8 cellular contexts compared by ENCODE assay signal in genomic region chr12:6874007-6874368, GRCh38. TPM values are rescaled to one million over a fixed set of nuclear protein-coding genes. Genes with fewer than 3 reads are reported as not detected.
DNase-seq lines count a peak whose midpoint lies in the region; FAIRE-seq and TF ChIP-seq lines count a peak whose summit lies in the region.
"Not testable (repeated sequence)": the region's sequence is repeated elsewhere in the genome, so short reads cannot be mapped to it uniquely, and the experiment has no call there.

No MANE protein-coding gene starts in this region.

- peak overlapping the region; percentile 83 for H2BK120ac ChIP-seq in H1 (replicated peaks; ENCODE audit: low read depth, low read length)

- TF ChIP-seq EP300 in H1 (IDR thresholded peaks at IDR 0.05; ENCODE audit: borderline replicate concordance in 1 of 2, low read depth in 2 of 2, low read length in 2 of 2), result not testable (repeated sequence)

- H3K9me3 Mint-ChIP-seq in activated naive CD8-positive, alpha-beta T cell treated with anti-CD3 and anti-CD28 coated beads for 36 hours; nephron; stimulated activated naive CD8-positive, alpha-beta T cell treated with anti-CD3 and anti-CD28 coated beads, Interleukin-15, Interleukin-2, amounts not matched to agents 100 ng/mL and 50 ng/mL, for 24 hours: not testable (repeated sequence)

- H2BK5ac ChIP-seq in H1 (ENCODE audit: low read depth, low read length), result peak overlapping the region; percentile 83

- not testable (repeated sequence) for H4K91ac ChIP-seq in H1 (replicated peaks; ENCODE audit: insufficient read length, low read length)

- H3K4me3 ChIP-seq in AG04450 (ENCODE audit: low read depth, low read length) (peak overlapping the region; percentile 84), HEK293 (ENCODE audit: low read depth, low read length) (peak overlapping the region; percentile 67), SK-N-MC (peak overlapping the region; percentile 93), H1 (ENCODE audit: extremely low read depth in 1 of 4, insufficient read depth in 2 of 4, low read depth in 3 of 4, low read length in 4 of 4) (peak overlapping the region; percentile 68 to 85 (median 76)), iPS-18a (ENCODE audit: low read length) (peak overlapping the region; percentile 80)

- CTCF ChIA-PET in AG04450 (lab: Charles Lee), result interaction anchor here (1.3 to 3.5 kb wide), 4 partner anchors 17 to 120 kb away, joined by 4 to 19 read pairs (median 10); partner anchors contain the start of gene MLF2
- CTCF ChIA-PET in HEK293 (lab: Yijun Ruan, JAX), result interaction anchor here (0.6 to 0.8 kb wide), 4 partner anchors 8 to 169 kb away, joined by 3 to 7 read pairs (median 4); no protein-coding TSS in a partner anchor
- CTCF ChIA-PET in H1 (lab: Charles Lee; ENCODE audit: partially characterized antibody), result interaction anchor here (0.7 to 10.4 kb wide), 8 partner anchors 9 to 90 kb away, joined by 3 to 216 read pairs (median 6); partner anchors contain the start of genes C12orf57 and RNU7-1

- WGBS in H1 (ENCODE audit: extremely low coverage in 1 of 2, insufficient coverage in 1 of 2, insufficient read length in 1 of 2, insufficient replicate concordance in 2 of 2, low coverage in 1 of 2, low lambda C conversion rate in 2 of 2, missing lambda C conversion rate in 1 of 2), 2 experiments, result 71% methylated on average over 10 of the region's 10 CpGs; no CpG with 5 or more reads in 1 of the 2 experiments

- H3K4me1 Mint-ChIP-seq in activated naive CD8-positive, alpha-beta T cell treated with anti-CD3 and anti-CD28 coated beads for 36 hours, result peaks cover 42% of the 10 kb centered on the region
- peaks cover 28% of the 10 kb centered on the region for H3K4me1 Mint-ChIP-seq in nephron
- H3K4me1 Mint-ChIP-seq in stimulated activated naive CD8-positive, alpha-beta T cell treated with anti-CD3 and anti-CD28 coated beads, Interleukin-15, Interleukin-2, amounts not matched to agents 100 ng/mL and 50 ng/mL, for 24 hours (ENCODE audit: low read depth), result peaks cover 47% of the 10 kb centered on the region

- H3K23me2 ChIP-seq in H1 (ENCODE audit: low read depth, low read length), result not testable (repeated sequence)

- peak overlapping the region; percentile 62 for H3K9ac ChIP-seq in SK-N-MC (ENCODE audit: insufficient read length)
- H3K9ac ChIP-seq in H1 (replicated peaks in 1 of 4; ENCODE audit: extremely low read depth in 1 of 4, low read depth in 3 of 4, low read length in 3 of 4), result peak overlapping the region in 3 of 4 experiments; percentile 34 to 74 (median 38); a peak in 5 of 7 replicates
- H3K9ac ChIP-seq in iPS-18a (ENCODE audit: low read length), result peak overlapping the region; percentile 62

- peak overlapping the region; percentile 81 for H3K27ac ChIP-seq in AG04450 (ENCODE audit: low read depth, low read length)
- not testable (repeated sequence) for H3K27ac ChIP-seq in HEK293 (ENCODE audit: extremely low read depth, low read depth, low read length)
- peak overlapping the region; percentile 46; the same call in 1 of the 2 replicates for H3K27ac ChIP-seq in SK-N-MC
- H3K27ac ChIP-seq in H1 (ENCODE audit: low read depth, low read length), result peak overlapping the region; percentile 61; the same call in 1 of the 2 replicates
- peak overlapping the region; percentile 41 for H3K27ac ChIP-seq in iPS-18a (ENCODE audit: low read length)

- not testable (repeated sequence) for TF ChIP-seq RAD21 in H1 (IDR thresholded peaks at IDR 0.05 in 1 of 2, conservative IDR thresholded peaks at IDR 0.05 in 1 of 2; ENCODE audit: low read depth in 2 of 2, low read length in 2 of 2)

- H4K5ac ChIP-seq in H1 (ENCODE audit: insufficient read length, low read depth, low read length), result peak overlapping the region; percentile 75

- not testable (repeated sequence) for H3K79me1 ChIP-seq in H1 (ENCODE audit: low read depth, low read length)

- not testable (repeated sequence) for FAIRE-seq in H1 (lab: Jason Lieb, UNC)

- H2AFZ ChIP-seq in H1 (ENCODE audit: low read length), result peak overlapping the region; percentile 83; the same call in 1 of the 2 replicates

- TF ChIP-seq CTCF in AG04450 (IDR thresholded peaks at IDR 0.05; ENCODE audit: low read depth, low read length); HEK293 (tag by site-specific recombination; IDR thresholded peaks at IDR 0.05); H1 (IDR thresholded peaks at IDR 0.05; ENCODE audit: control extremely low read depth in 1 of 3, insufficient read depth in 1 of 3, low read depth in 1 of 3, low read length in 3 of 3); nephron (IDR thresholded peaks at IDR 0.05; ENCODE audit: unreplicated experiment in 3 of 3): not testable (repeated sequence)

- peak overlapping the region; percentile 98 for H3K18ac ChIP-seq in H1 (ENCODE audit: extremely low read depth, low read length)

- H3K27me3 Mint-ChIP-seq in activated naive CD8-positive, alpha-beta T cell treated with anti-CD3 and anti-CD28 coated beads for 36 hours; nephron (ENCODE audit: low read depth); stimulated activated naive CD8-positive, alpha-beta T cell treated with anti-CD3 and anti-CD28 coated beads, Interleukin-15, Interleukin-2, amounts not matched to agents 100 ng/mL and 50 ng/mL, for 24 hours: not testable (repeated sequence)

- not testable (repeated sequence) for H3K23ac ChIP-seq in H1 (ENCODE audit: insufficient read length)

- H3K4me3 Mint-ChIP-seq in activated naive CD8-positive, alpha-beta T cell treated with anti-CD3 and anti-CD28 coated beads for 36 hours, result peak overlapping the region; percentile 90
- H3K4me3 Mint-ChIP-seq in nephron, result peak overlapping the region; percentile 87 to 95 (median 95)
- peak overlapping the region; percentile 73 for H3K4me3 Mint-ChIP-seq in stimulated activated naive CD8-positive, alpha-beta T cell treated with anti-CD3 and anti-CD28 coated beads, Interleukin-15, Interleukin-2, amounts not matched to agents 100 ng/mL and 50 ng/mL, for 24 hours

- not testable (repeated sequence) for H4K8ac ChIP-seq in H1 (ENCODE audit: extremely low read depth, insufficient read depth, low read length)

- H3K14ac ChIP-seq in H1 (ENCODE audit: insufficient read length), result not testable (repeated sequence)

- peak overlapping the region; percentile 82 to 85 for H3K4me2 ChIP-seq in H1 (ENCODE audit: insufficient read depth in 1 of 2, low read depth in 2 of 2, low read length in 2 of 2)

- peaks cover 18 to 22% of the 10 kb centered on the region in 2 experiments for H4K20me1 ChIP-seq in H1 (replicated peaks in 1 of 2; ENCODE audit: control insufficient read depth in 1 of 2, insufficient read depth in 2 of 2, low read length in 2 of 2)

- not testable (repeated sequence) for H3K4me1 ChIP-seq in HEK293 (ENCODE audit: control insufficient read depth, insufficient read depth, low read length); iPS-18a (ENCODE audit: control insufficient read depth, low read depth, low read length)
- H3K4me1 ChIP-seq in H1 (replicated peaks in 1 of 4; ENCODE audit: control insufficient read depth in 3 of 4, insufficient read depth in 4 of 4, low read length in 3 of 4), result peaks cover 2 to 27% (median 12%) of the 10 kb centered on the region in 4 experiments

- 0 out of 2 replicates have a peak overlapping the region, but pooled peaks have one; percentile 6 for H2BK15ac ChIP-seq in H1 (ENCODE audit: low read length)

- H3K4ac ChIP-seq in H1 (replicated peaks; ENCODE audit: insufficient read length, low read depth, low read length), result not testable (repeated sequence)

- H3K36me3 Mint-ChIP-seq in activated naive CD8-positive, alpha-beta T cell treated with anti-CD3 and anti-CD28 coated beads for 36 hours, result peaks cover 53% of the 10 kb centered on the region
- peaks cover 26% of the 10 kb centered on the region for H3K36me3 Mint-ChIP-seq in nephron (ENCODE audit: low read depth)
- peaks cover 63% of the 10 kb centered on the region for H3K36me3 Mint-ChIP-seq in stimulated activated naive CD8-positive, alpha-beta T cell treated with anti-CD3 and anti-CD28 coated beads, Interleukin-15, Interleukin-2, amounts not matched to agents 100 ng/mL and 50 ng/mL, for 24 hours (ENCODE audit: low read depth)

- H3K36me3 ChIP-seq in HEK293 (ENCODE audit: control insufficient read depth in 2 of 2, insufficient read depth in 1 of 2, low read length in 2 of 2), result peaks cover 4 to 37% of the 10 kb centered on the region in 2 experiments; a peak in 2 of 3 replicates
- peaks cover 21% of the 10 kb centered on the region for H3K36me3 ChIP-seq in SK-N-MC (ENCODE audit: insufficient read depth, low read length)
- H3K36me3 ChIP-seq in H1 (ENCODE audit: control insufficient read depth in 2 of 4, insufficient read depth in 4 of 4, low read length in 3 of 4), result peaks cover 8 to 31% (median 12%) of the 10 kb centered on the region in 4 experiments
- peaks cover 19% of the 10 kb centered on the region for H3K36me3 ChIP-seq in iPS-18a (ENCODE audit: control insufficient read depth, low read depth, low read length)

- peak overlapping the region; percentile 79 for H3K27ac Mint-ChIP-seq in activated naive CD8-positive, alpha-beta T cell treated with anti-CD3 and anti-CD28 coated beads for 36 hours
- H3K27ac Mint-ChIP-seq in nephron, result peak overlapping the region; percentile 62 to 89 (median 69)
- peak overlapping the region; percentile 85 for H3K27ac Mint-ChIP-seq in stimulated activated naive CD8-positive, alpha-beta T cell treated with anti-CD3 and anti-CD28 coated beads, Interleukin-15, Interleukin-2, amounts not matched to agents 100 ng/mL and 50 ng/mL, for 24 hours

- not testable (repeated sequence) for TF ChIP-seq POLR2A in H1 (IDR thresholded peaks at IDR 0.05; ENCODE audit: control extremely low read depth in 1 of 2, low read depth in 2 of 2, low read length in 2 of 2)

- not testable (repeated sequence) for H3K79me2 ChIP-seq in H1 (ENCODE audit: control insufficient read depth in 1 of 2, insufficient read depth in 2 of 2, low read length in 2 of 2)

- not testable (repeated sequence) for H2AK5ac ChIP-seq in H1 (ENCODE audit: low read depth, low read length)

- DNase-seq in AG04450 (ENCODE audit: low read depth, low spot score); SK-N-MC (ENCODE audit: low read depth, low spot score); activated naive CD8-positive, alpha-beta T cell treated with anti-CD3 and anti-CD28 coated beads for 36 hours; H1 (ENCODE audit: low read depth in 1 of 2, low spot score in 2 of 2): not testable (repeated sequence)

- not testable (repeated sequence) for H2BK20ac ChIP-seq in H1 (ENCODE audit: low read length)

- not testable (repeated sequence) for H3K9me3 ChIP-seq in AG04450 (ENCODE audit: control insufficient read depth, insufficient read depth, low read length); HEK293 (ENCODE audit: control insufficient read depth, insufficient read depth, low read depth, low read length); SK-N-MC (ENCODE audit: low read depth, low read length); H1 (ENCODE audit: insufficient read depth in 2 of 2, low read depth in 1 of 2, low read length in 1 of 2); iPS-18a (ENCODE audit: control insufficient read depth, low read depth, low read length)

- not testable (repeated sequence) for H2BK12ac ChIP-seq in H1 (ENCODE audit: low read depth, low read length)

- H3K27me3 ChIP-seq in AG04450 (ENCODE audit: control insufficient read depth, insufficient read depth, low read length); H1 (replicated peaks in 1 of 4; ENCODE audit: control insufficient read depth in 3 of 4, extremely low read depth in 1 of 4, insufficient read depth in 3 of 4, low read length in 3 of 4); iPS-18a (ENCODE audit: control insufficient read depth, insufficient read depth, low read length): not testable (repeated sequence)

- H3K56ac ChIP-seq in H1 (replicated peaks; ENCODE audit: insufficient read length, low read depth, low read length), result not testable (repeated sequence)

- POLR2A ChIA-PET in AG04450 (lab: Yijun Ruan, JAX) (interaction anchor here (0.5 to 3.2 kb wide), 3 partner anchors 17 to 73 kb away, joined by 3 to 35 read pairs (median 14); partner anchors contain the start of genes C12orf57 and RNU7-1), HEK293 (lab: Yijun Ruan, JAX) (interaction anchor here (1.3 to 3.1 kb wide), 6 partner anchors 9 to 150 kb away, joined by 3 to 56 read pairs (median 14); partner anchors contain the start of gene COPS7A), H1 (lab: Charles Lee; ENCODE audit: partially characterized antibody) (interaction anchor here (1.1 to 18.9 kb wide), 7 partner anchors 9 to 66 kb away, joined by 3 to 588 read pairs (median 264); partner anchors contain the start of genes ATN1, C12orf57, CDCA3 and ENO2)

RNA-seq across cellular contexts. Expression of gene SPSB2, which starts 0.9 kb away (rescaled TPM):
- polyA plus RNA-seq in AG04450 (2011; rRNA removed) (2.6 and 3.7 TPM in 2 replicates), H1 (2011; rRNA removed) (23.2 and 31.6 TPM in 2 replicates)
- polyA minus RNA-seq in AG04450 (2011; rRNA and poly(A)+ RNA removed), result 2.1 and 2.3 TPM in 2 replicates
- total RNA-seq in activated naive CD8-positive, alpha-beta T cell treated with anti-CD3 and anti-CD28 coated beads for 36 hours, result 1 to 10 TPM; 2.7 to 3.0 TPM
- total RNA-seq in H1 (2021; fragmentation: NEBNext Ultra II Directional; extraction: Animal tissue kit (Norgen Biotek cat#: 25700)), result 13.0 and 13.9 TPM in 2 replicates
- polyA plus RNA-seq in H1 (2011; cell fraction: cytosol; rRNA removed), result 24.2 TPM
- polyA plus RNA-seq in H1 (2011; cell fraction: nucleus; rRNA removed), result 22.2 TPM
- 9.9 to 18.8 TPM (median 17.2 TPM) in 4 replicates for polyA plus RNA-seq in H1 (2012, experiment 1 of 2)
- polyA plus RNA-seq in H1 (2012, experiment 2 of 2), result 15.5 TPM
- polyA plus RNA-seq in H1 (2013, experiment 1 of 2), result 7.8 TPM
- 7.7 TPM for polyA plus RNA-seq in H1 (2013, experiment 2 of 2)
- 4.0 and 5.7 TPM in 2 replicates for polyA minus RNA-seq in H1 (2011; rRNA and poly(A)+ RNA removed)
- polyA minus RNA-seq in H1 (2011; cell fraction: cytosol; rRNA and poly(A)+ RNA removed), result 7.4 TPM
- 9.1 TPM for polyA minus RNA-seq in H1 (2011; cell fraction: nucleus; rRNA and poly(A)+ RNA removed)

RNA-seq across cellular contexts. Expression of gene TPI1, which starts 6.7 kb away (rescaled TPM):
- polyA plus RNA-seq in AG04450 (2011; rRNA removed), result 1,246 and 1,347 TPM in 2 replicates
- 1,095 and 1,324 TPM in 2 replicates for polyA minus RNA-seq in AG04450 (2011; rRNA and poly(A)+ RNA removed)
- 1,000 to 10,000 TPM; 1,593 to 1,653 TPM for total RNA-seq in activated naive CD8-positive, alpha-beta T cell treated with anti-CD3 and anti-CD28 coated beads for 36 hours
- total RNA-seq in H1 (2021; fragmentation: NEBNext Ultra II Directional; extraction: Animal tissue kit (Norgen Biotek cat#: 25700)), result 902 and 910 TPM in 2 replicates
- polyA plus RNA-seq in H1 (2011; rRNA removed), result 2,591 and 3,018 TPM in 2 replicates
- polyA plus RNA-seq in H1 (2011; cell fraction: cytosol; rRNA removed), result 1,965 TPM
- polyA plus RNA-seq in H1 (2011; cell fraction: nucleus; rRNA removed), result 2,364 TPM
- 941 to 1,281 TPM (median 1,168 TPM) in 4 replicates for polyA plus RNA-seq in H1 (2012, experiment 1 of 2)
- 1,637 TPM for polyA plus RNA-seq in H1 (2012, experiment 2 of 2)
- 844 TPM for polyA plus RNA-seq in H1 (2013, experiment 1 of 2)
- 780 TPM for polyA plus RNA-seq in H1 (2013, experiment 2 of 2)
- 2,114 and 2,462 TPM in 2 replicates for polyA minus RNA-seq in H1 (2011; rRNA and poly(A)+ RNA removed)
- 467 TPM for polyA minus RNA-seq in H1 (2011; cell fraction: cytosol; rRNA and poly(A)+ RNA removed)
- polyA minus RNA-seq in H1 (2011; cell fraction: nucleus; rRNA and poly(A)+ RNA removed), result 555 TPM

RNA-seq across cellular contexts. Expression of gene USP5, which starts 22.0 kb away (rescaled TPM):
- polyA plus RNA-seq in AG04450 (2011; rRNA removed) (47.1 and 54.8 TPM in 2 replicates), H1 (2011; rRNA removed) (66.5 and 83.9 TPM in 2 replicates)
- polyA minus RNA-seq in AG04450 (2011; rRNA and poly(A)+ RNA removed), result 96.2 and 123 TPM in 2 replicates
- total RNA-seq in activated naive CD8-positive, alpha-beta T cell treated with anti-CD3 and anti-CD28 coated beads for 36 hours, result 100 to 1,000 TPM; 125 to 127 TPM
- total RNA-seq in H1 (2021; fragmentation: NEBNext Ultra II Directional; extraction: Animal tissue kit (Norgen Biotek cat#: 25700)), result 148 and 159 TPM in 2 replicates
- 90.3 TPM for polyA plus RNA-seq in H1 (2011; cell fraction: cytosol; rRNA removed)
- polyA plus RNA-seq in H1 (2011; cell fraction: nucleus; rRNA removed), result 161 TPM
- 75.8 to 102 TPM (median 96.4 TPM) in 4 replicates for polyA plus RNA-seq in H1 (2012, experiment 1 of 2)
- 103 TPM for polyA plus RNA-seq in H1 (2012, experiment 2 of 2)
- polyA plus RNA-seq in H1 (2013, experiment 1 of 2), result 86.0 TPM
- polyA plus RNA-seq in H1 (2013, experiment 2 of 2), result 70.7 TPM
- polyA minus RNA-seq in H1 (2011; rRNA and poly(A)+ RNA removed), result 132 and 136 TPM in 2 replicates
- 57.0 TPM for polyA minus RNA-seq in H1 (2011; cell fraction: cytosol; rRNA and poly(A)+ RNA removed)
- 43.7 TPM for polyA minus RNA-seq in H1 (2011; cell fraction: nucleus; rRNA and poly(A)+ RNA removed)

RNA-seq across cellular contexts. Expression of gene CDCA3, which starts 22.9 kb away (rescaled TPM):
- polyA plus RNA-seq in AG04450 (2011; rRNA removed) (11.6 and 12.5 TPM in 2 replicates), H1 (2011; rRNA removed) (71.2 and 77.0 TPM in 2 replicates)
- polyA minus RNA-seq in AG04450 (2011; rRNA and poly(A)+ RNA removed), result 8.0 and 8.7 TPM in 2 replicates
- total RNA-seq in activated naive CD8-positive, alpha-beta T cell treated with anti-CD3 and anti-CD28 coated beads for 36 hours, result 10 to 100 TPM; 62.5 to 64.0 TPM
- 47.4 and 47.7 TPM in 2 replicates for total RNA-seq in H1 (2021; fragmentation: NEBNext Ultra II Directional; extraction: Animal tissue kit (Norgen Biotek cat#: 25700))
- 75.6 TPM for polyA plus RNA-seq in H1 (2011; cell fraction: cytosol; rRNA removed)
- 85.8 TPM for polyA plus RNA-seq in H1 (2011; cell fraction: nucleus; rRNA removed)
- polyA plus RNA-seq in H1 (2012, experiment 1 of 2), result 46.7 to 59.8 TPM (median 55.0 TPM) in 4 replicates
- 40.3 TPM for polyA plus RNA-seq in H1 (2012, experiment 2 of 2)
- 51.4 TPM for polyA plus RNA-seq in H1 (2013, experiment 1 of 2)
- 48.1 TPM for polyA plus RNA-seq in H1 (2013, experiment 2 of 2)
- polyA minus RNA-seq in H1 (2011; rRNA and poly(A)+ RNA removed), result 21.4 and 28.2 TPM in 2 replicates
- 27.6 TPM for polyA minus RNA-seq in H1 (2011; cell fraction: cytosol; rRNA and poly(A)+ RNA removed)
- polyA minus RNA-seq in H1 (2011; cell fraction: nucleus; rRNA and poly(A)+ RNA removed), result 55.8 TPM

RNA-seq across cellular contexts. Expression of gene LRRC23, which starts 30.6 kb away (rescaled TPM):
- polyA plus RNA-seq in AG04450 (2011; rRNA removed) (10.4 and 10.6 TPM in 2 replicates), H1 (2011; rRNA removed) (3.5 and 3.6 TPM in 2 replicates)
- polyA minus RNA-seq in AG04450 (2011; rRNA and poly(A)+ RNA removed), result 4.7 and 8.0 TPM in 2 replicates
- 1 to 10 TPM; 3.0 to 4.1 TPM for total RNA-seq in activated naive CD8-positive, alpha-beta T cell treated with anti-CD3 and anti-CD28 coated beads for 36 hours
- total RNA-seq in H1 (2021; fragmentation: NEBNext Ultra II Directional; extraction: Animal tissue kit (Norgen Biotek cat#: 25700)), result 2.5 and 2.9 TPM in 2 replicates
- 5.4 TPM for polyA plus RNA-seq in H1 (2011; cell fraction: cytosol; rRNA removed)
- polyA plus RNA-seq in H1 (2011; cell fraction: nucleus; rRNA removed), result 3.6 TPM
- 3.1 to 4.6 TPM (median 3.5 TPM) in 4 replicates for polyA plus RNA-seq in H1 (2012, experiment 1 of 2)
- polyA plus RNA-seq in H1 (2012, experiment 2 of 2), result 2.3 TPM
- 1.9 TPM for polyA plus RNA-seq in H1 (2013, experiment 1 of 2)
- polyA plus RNA-seq in H1 (2013, experiment 2 of 2), result 1.9 TPM
- 2.6 and 4.4 TPM in 2 replicates for polyA minus RNA-seq in H1 (2011; rRNA and poly(A)+ RNA removed)
- polyA minus RNA-seq in H1 (2011; cell fraction: cytosol; rRNA and poly(A)+ RNA removed), result 2.6 TPM
- polyA minus RNA-seq in H1 (2011; cell fraction: nucleus; rRNA and poly(A)+ RNA removed), result 2.8 TPM
